Comparison of ENCODE assay signal across 12 cellular contexts in genomic region chr2:66443183-66443976, GRCh38. TPM values are rescaled to one million over a fixed set of nuclear protein-coding genes. Genes with fewer than 3 reads are reported as not detected.
DNase-seq lines count a peak whose midpoint lies in the region; ATAC-seq and TF ChIP-seq lines count a peak whose summit lies in the region.
"Had no signal": no experiment of that assay in that cellular context is flagged by ENCODE, and none has a peak within 500 bp of the region (broad histone marks: within the 10 kb centered on the region; RNA-seq: fewer than 3 reads in every experiment).

No MANE protein-coding gene starts in this region.

- intact Hi-C loops in esophagus muscularis mucosa (cut with DNase I), result no loop called here

- H3K27ac ChIP-seq in esophagus muscularis mucosa (replicated peaks in 1 of 4) (peak overlapping the region; percentile 86 to 98 (median 93)), thymus (ENCODE audit: low read depth) (peak overlapping the region; percentile 61)

- peak overlapping the region; percentile 94 for H3K9ac ChIP-seq in mucosa of stomach (ENCODE audit: low read length)

- H3K36me3 ChIP-seq in esophagus muscularis mucosa (peaks cover 0 to 41% (median 9%) of the 10 kb centered on the region in 4 donors), mucosa of stomach (ENCODE audit: control insufficient read depth, insufficient read depth, low read length) (no peaks in the 10 kb centered on the region), thymus (ENCODE audit: control insufficient read depth, insufficient read depth) (no peaks in the 10 kb centered on the region)

- no peak for ATAC-seq in GM18519 (IDR thresholded peaks at IDR 0.05; ENCODE audit: low FRiP score, unreplicated experiment)
- ATAC-seq: natural killer cell treated with Interleukin-12 subunit alpha and Interleukin-12 subunit beta and Interleukin-15 and Interleukin-18, amount 100 ng/mL, for 72 hours had no signal

- H3K4me3 ChIP-seq in esophagus muscularis mucosa (peak overlapping the region; percentile 77 to 85 (median 80)), mucosa of stomach (ENCODE audit: low read length) (peak overlapping the region; percentile 73), thymus (ENCODE audit: low read length) (no peak overlapping the region)

- H3K9me3 ChIP-seq in esophagus muscularis mucosa (no peaks in the 10 kb centered on the region), mucosa of stomach (ENCODE audit: control insufficient read depth, low read length) (no peaks in the 10 kb centered on the region), thymus (ENCODE audit: control insufficient read depth) (no peaks in the 10 kb centered on the region)

- 30% methylated on average over 17 of the region's 17 CpGs for WGBS in esophagus muscularis mucosa
- 81% methylated on average over 17 of the region's 17 CpGs for WGBS in thymus

- DNase-seq in esophagus muscularis mucosa (ENCODE audit: extremely low spot score), result no peak
- DNase-seq in stimulated activated CD4-positive, alpha-beta T cell treated with anti-CD3 and anti-CD28 coated beads, Interleukin-15, amount 100 ng/mL, for 24 hours, result no peak
- DNase-seq in NCI-H2196 treated with DMSO at 0.1 percent for 48 hours (lab: John Stamatoyannopoulos, UW; ENCODE audit: unreplicated experiment), result no peak
- no peak for DNase-seq in cerebellum (ENCODE audit: low spot score)
- DNase-seq: activated CD4-positive, CD25-positive, alpha-beta regulatory T cell treated with anti-CD3 and anti-CD28 coated beads, Interleukin-2, amount 50 U/mL, for 72 hours; NCI-H510A treated with DMSO at 0.1 percent for 48 hours; stimulated activated CD4-positive, alpha-beta T cell treated with anti-CD3 and anti-CD28 coated beads, Interleukin-4, amount 100 ng/mL, for 4 hours had no signal

- no peak for TF ChIP-seq CTCF in esophagus muscularis mucosa (IDR thresholded peaks at IDR 0.05)

- TF ChIP-seq POLR2A in esophagus muscularis mucosa (IDR thresholded peaks at IDR 0.05; ENCODE audit: low read depth), result no peak

- no peaks in the 10 kb centered on the region for H3K27me3 ChIP-seq in esophagus muscularis mucosa
- no peaks in the 10 kb centered on the region for H3K27me3 ChIP-seq in mucosa of stomach (ENCODE audit: control insufficient read depth, insufficient read depth, low read length)
- H3K27me3 ChIP-seq in thymus (ENCODE audit: control insufficient read depth, insufficient read depth), result peaks cover 64% of the 10 kb centered on the region

- TF ChIP-seq EP300 in Ishikawa (IDR thresholded peaks at IDR 0.05; ENCODE audit: borderline replicate concordance) (no peak), esophagus muscularis mucosa (IDR thresholded peaks at IDR 0.05) (no peak)

- peaks cover 0 to 34% (median 26%) of the 10 kb centered on the region in 4 donors for H3K4me1 ChIP-seq in esophagus muscularis mucosa
- peaks cover 26% of the 10 kb centered on the region for H3K4me1 ChIP-seq in mucosa of stomach (ENCODE audit: control insufficient read depth, insufficient read depth, low read length)
- no peaks in the 10 kb centered on the region for H3K4me1 ChIP-seq in thymus (ENCODE audit: control insufficient read depth, insufficient read depth, low read length)

- no peak for TF ChIP-seq RAD21 in Ishikawa (IDR thresholded peaks at IDR 0.05; ENCODE audit: low read depth)

TF ChIP-seq in Ishikawa, 13 proteins besides CTCF, POLR2A, EP300 and RAD21:
- TF ChIP-seq TAF1 (IDR thresholded peaks at IDR 0.05; ENCODE audit: low read depth), result 0 out of 2 replicates have a peak, but pooled peaks have one; percentile 7
- no peak for TF ChIP-seq EGR1 (IDR thresholded peaks at IDR 0.05)

RNA-seq across cellular contexts. Expression of gene MEIS1, which starts 8.5 kb away (rescaled TPM):
- total RNA-seq in esophagus muscularis mucosa (100 to 1,000 TPM in 3 of 4 donors, 10 to 100 TPM in 1; 89.8 to 166 (median 132) TPM), cerebellum (180 TPM)
- 15.5 TPM for polyA plus RNA-seq in thymus
